ENCODE assay signal across 9 cellular contexts in genomic region chr16:85689285-85689949, GRCh38. TPM values are rescaled to one million over a fixed set of nuclear protein-coding genes. Genes with fewer than 3 reads are reported as not detected.
DNase-seq lines count a peak whose midpoint lies in the region; ATAC-seq, FAIRE-seq and TF ChIP-seq lines count a peak whose summit lies in the region.
"Had no signal": no experiment of that assay in that cellular context is flagged by ENCODE, and none has a peak within 500 bp of the region (broad histone marks: within the 10 kb centered on the region; RNA-seq: fewer than 3 reads in every experiment).

No MANE protein-coding gene starts in this region.

- H3K4me1 Mint-ChIP-seq in CD4-positive, alpha-beta memory T cell, result peaks cover 0 to 14% (median 8%) of the 10 kb centered on the region in 4 donors
- peaks cover 24% of the 10 kb centered on the region for H3K4me1 Mint-ChIP-seq in nephron progenitor cell

- no peaks in the 10 kb centered on the region for H3K27me3 ChIP-seq in CD4-positive, alpha-beta memory T cell (ENCODE audit: insufficient read depth, low read length)
- H3K27me3 ChIP-seq in KMS-11 (ENCODE audit: insufficient read depth, low read depth) (peaks cover 3% of the 10 kb centered on the region; the same call in 1 of the 2 replicates), bronchial epithelial cell (ENCODE audit: control insufficient read depth, insufficient read depth, low read length) (no peaks in the 10 kb centered on the region), small intestine (ENCODE audit: control insufficient read depth in 2 of 2, insufficient read depth in 2 of 2, low read length in 2 of 2) (no peaks in the 10 kb centered on the region)
- H3K27me3 ChIP-seq: thyroid gland had no signal

- peaks cover 30% of the 10 kb centered on the region for H3K79me2 ChIP-seq in KMS-11 (ENCODE audit: insufficient read depth, low read depth)

- H3K9me3 Mint-ChIP-seq in CD4-positive, alpha-beta memory T cell, result no peaks in the 10 kb centered on the region
- H3K9me3 Mint-ChIP-seq in nephron progenitor cell, result no peaks in the 10 kb centered on the region

- H3K27me3 Mint-ChIP-seq in CD4-positive, alpha-beta memory T cell, result peaks cover 0 to 2% of the 10 kb centered on the region in 2 donors
- peaks cover 33% of the 10 kb centered on the region for H3K27me3 Mint-ChIP-seq in nephron progenitor cell (ENCODE audit: low read depth, poor library complexity)

- peak overlapping the region; percentile 42 to 81 (median 66) for H3K4me3 Mint-ChIP-seq in CD4-positive, alpha-beta memory T cell
- H3K4me3 Mint-ChIP-seq in nephron progenitor cell, result peak overlapping the region; percentile 68

- CTCF ChIA-PET in CD4-positive, alpha-beta memory T cell (lab: Charles Lee; ENCODE audit: partially characterized antibody), result interaction anchor here (1.0 kb wide), 1 partner anchor 30 kb away, joined by 3 read pairs; no protein-coding TSS in a partner anchor

- POLR2A ChIA-PET in CD4-positive, alpha-beta memory T cell (lab: Charles Lee; ENCODE audit: partially characterized antibody), result no interaction called here

- H4K20me1 ChIP-seq in KMS-11 (ENCODE audit: insufficient read depth), result no peaks in the 10 kb centered on the region

- peak overlapping the region; percentile 57 for H3K4me2 ChIP-seq in KMS-11

- no peaks in the 10 kb centered on the region for H3K9me3 ChIP-seq in CD4-positive, alpha-beta memory T cell (ENCODE audit: control insufficient read depth in 1 of 2, low read length in 2 of 2)
- no peaks in the 10 kb centered on the region for H3K9me3 ChIP-seq in small intestine (ENCODE audit: control insufficient read depth, low read depth)
- H3K9me3 ChIP-seq: thyroid gland had no signal

- TF ChIP-seq CTCF in KMS-11 (conservative IDR thresholded peaks at IDR 0.05; ENCODE audit: low read depth, low read length), result no peak
- TF ChIP-seq CTCF in bronchial epithelial cell (IDR thresholded peaks at IDR 0.05; ENCODE audit: insufficient read depth, low read length, severe bottlenecking), result peak; percentile 6
- no peak for TF ChIP-seq CTCF in nephron progenitor cell (IDR thresholded peaks at IDR 0.05)

- peak in 1 of 5 donors; percentile 4 for DNase-seq in CD4-positive, alpha-beta memory T cell
- DNase-seq in bronchial epithelial cell (ENCODE audit: low read depth) (no peak), nephron progenitor cell (no peak), islet precursor cell (no peak), RPMI8226 (no peak), small intestine (no peak)

- intact Hi-C loops in CD4-positive, alpha-beta memory T cell (cut with micrococcal nuclease), result loop anchor here (1.0 to 10.0 kb wide), 5 partner anchors 14 to 1575 kb away; partner anchors contain the start of genes COX4I1, EMC8 and MBTPS1

- H3K27ac ChIP-seq in CD4-positive, alpha-beta memory T cell (ENCODE audit: low read depth, low read length), result no peak overlapping the region
- no peak overlapping the region for H3K27ac ChIP-seq in KMS-11
- no peak overlapping the region for H3K27ac ChIP-seq in small intestine (ENCODE audit: low read depth in 1 of 2, low read length in 1 of 2)
- H3K27ac ChIP-seq: thyroid gland had no signal

- peaks cover 23% of the 10 kb centered on the region for H3K4me1 ChIP-seq in CD4-positive, alpha-beta memory T cell (ENCODE audit: insufficient read depth, low read length)
- peaks cover 16% of the 10 kb centered on the region for H3K4me1 ChIP-seq in KMS-11 (ENCODE audit: low read depth, poor library complexity, severe bottlenecking)
- peaks cover 0 to 3% of the 10 kb centered on the region in 2 donors for H3K4me1 ChIP-seq in small intestine (ENCODE audit: control insufficient read depth in 2 of 2, insufficient read depth in 1 of 2, low read depth in 1 of 2, low read length in 1 of 2)

- ATAC-seq in HG02678 (IDR thresholded peaks at IDR 0.05; ENCODE audit: unreplicated experiment), result no peak

- FAIRE-seq in bronchial epithelial cell (lab: Jason Lieb, UNC) (no peak), small intestine (lab: Jason Lieb, UNC) (no peak)

- no peaks in the 10 kb centered on the region for H3K36me3 ChIP-seq in CD4-positive, alpha-beta memory T cell (ENCODE audit: insufficient read depth, low read length)
- H3K36me3 ChIP-seq in KMS-11 (ENCODE audit: insufficient read depth) (peaks cover 3% of the 10 kb centered on the region; the same call in 1 of the 2 replicates), bronchial epithelial cell (ENCODE audit: control insufficient read depth, insufficient read depth, low read length) (no peaks in the 10 kb centered on the region), small intestine (ENCODE audit: control insufficient read depth in 2 of 2, insufficient read depth in 2 of 2, low read length in 2 of 2) (no peaks in the 10 kb centered on the region)
- H3K36me3 ChIP-seq: thyroid gland had no signal

- H3K27ac Mint-ChIP-seq in CD4-positive, alpha-beta memory T cell, result peak overlapping the region in 2 of 7 donors; percentile 53 to 76
- H3K27ac Mint-ChIP-seq in nephron progenitor cell, result no peak overlapping the region

- peak overlapping the region in 1 of 2 donors; percentile 22 for H3K4me3 ChIP-seq in CD4-positive, alpha-beta memory T cell (ENCODE audit: low read length in 2 of 2)
- H3K4me3 ChIP-seq in KMS-11 (IDR thresholded peaks at IDR 0.05; ENCODE audit: insufficient read depth, low read depth, low read length) (no peak overlapping the region), bronchial epithelial cell (ENCODE audit: low read depth, low read length) (peak overlapping the region; percentile 21), small intestine (ENCODE audit: low read depth in 1 of 2, low read length in 2 of 2) (peak overlapping the region in 1 of 2 donors; percentile 21)

- H2AFZ ChIP-seq in KMS-11 (ENCODE audit: low read depth), result peak overlapping the region; percentile 78

- H3K36me3 Mint-ChIP-seq in CD4-positive, alpha-beta memory T cell, result no peaks in the 10 kb centered on the region
- peaks cover 18% of the 10 kb centered on the region for H3K36me3 Mint-ChIP-seq in nephron progenitor cell (ENCODE audit: low read depth)

- no peak overlapping the region; the same call in 1 of the 2 replicates for H3K9ac ChIP-seq in KMS-11

- 12 to 32% (median 20%) methylated on average over 27 of the region's 27 CpGs for WGBS in small intestine, 3 donors

RNA-seq across cellular contexts. Expression of gene GINS2, which starts 0.7 kb away (rescaled TPM):
- 1 to 10 TPM; 1.2 to 1.4 TPM for total RNA-seq in CD4-positive, alpha-beta memory T cell
- 1 to 10 TPM in 1 of 2 donors, under 1 TPM in 1; 0.55 to 1.3 TPM for polyA plus RNA-seq in CD4-positive, alpha-beta memory T cell
- 0.26 and 2.0 TPM in 2 replicates for total RNA-seq in bronchial epithelial cell
- polyA plus RNA-seq in small intestine, result 10 to 100 TPM in 1 of 3 donors, 1 to 10 TPM in 2; 2.0 to 11.2 (median 3.2) TPM
